In the genomic region with DNA sequence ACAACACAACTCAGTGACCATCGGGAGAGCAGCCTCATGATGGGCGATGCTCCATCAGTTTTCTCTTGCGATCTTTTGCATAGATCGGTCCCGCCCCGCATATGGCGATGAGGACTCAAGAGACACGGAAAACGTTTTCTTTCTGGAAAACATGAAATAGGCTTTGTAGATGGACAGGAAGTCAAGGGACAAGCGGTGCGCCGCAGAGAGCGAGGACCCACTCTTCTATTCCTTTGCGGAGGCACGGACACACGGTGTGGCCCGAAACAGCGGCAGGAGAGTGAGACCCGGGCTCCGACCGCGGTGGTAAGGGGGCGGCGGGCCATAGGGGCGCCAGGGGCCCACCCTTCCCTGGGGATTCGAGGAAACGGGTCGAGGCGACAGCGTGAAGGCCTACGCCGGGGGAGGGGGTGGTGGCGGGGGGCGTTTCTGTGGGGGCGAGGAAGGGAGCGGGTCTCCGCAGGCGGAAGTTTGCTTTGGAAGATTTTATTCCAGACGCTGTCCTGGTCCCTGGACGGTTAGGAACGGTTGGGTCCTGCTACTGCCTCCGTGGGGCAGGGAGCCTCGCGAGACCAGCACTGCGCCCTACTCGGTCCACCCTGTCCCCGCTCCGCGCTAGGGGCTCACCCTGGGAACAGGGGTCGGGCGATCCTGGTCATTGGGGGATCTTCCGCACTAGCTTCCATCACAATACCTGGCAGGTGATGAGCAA, we compare ENCODE assay signal across 1 cellular context.
TF ChIP-seq lines count a peak whose summit lies in the region.

No MANE protein-coding gene starts in this region.

TF ChIP-seq in HepG2, 621 proteins besides CTCF, POLR2A, EP300 and RAD21 (continued from another document):
- TF ChIP-seq, protein P1, sequence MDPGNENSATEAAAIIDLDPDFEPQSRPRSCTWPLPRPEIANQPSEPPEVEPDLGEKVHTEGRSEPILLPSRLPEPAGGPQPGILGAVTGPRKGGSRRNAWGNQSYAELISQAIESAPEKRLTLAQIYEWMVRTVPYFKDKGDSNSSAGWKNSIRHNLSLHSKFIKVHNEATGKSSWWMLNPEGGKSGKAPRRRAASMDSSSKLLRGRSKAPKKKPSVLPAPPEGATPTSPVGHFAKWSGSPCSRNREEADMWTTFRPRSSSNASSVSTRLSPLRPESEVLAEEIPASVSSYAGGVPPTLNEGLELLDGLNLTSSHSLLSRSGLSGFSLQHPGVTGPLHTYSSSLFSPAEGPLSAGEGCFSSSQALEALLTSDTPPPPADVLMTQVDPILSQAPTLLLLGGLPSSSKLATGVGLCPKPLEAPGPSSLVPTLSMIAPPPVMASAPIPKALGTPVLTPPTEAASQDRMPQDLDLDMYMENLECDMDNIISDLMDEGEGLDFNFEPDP (CRISPR knock-in tag; conservative IDR thresholded peaks at IDR 0.05): 0 out of 2 replicates have a peak, but pooled peaks have one; percentile 62
- peak; percentile 37; the same call in 1 of the 2 replicates for TF ChIP-seq ZNF619 (CRISPR knock-in tag; IDR thresholded peaks at IDR 0.05)
- 0 out of 2 replicates have a peak, but pooled peaks have one; percentile 14 for TF ChIP-seq ZNF547 (CRISPR knock-in tag; IDR thresholded peaks at IDR 0.05)
- 0 out of 2 replicates have a peak, but pooled peaks have one; percentile 30 for TF ChIP-seq ZNF784 (CRISPR knock-in tag; IDR thresholded peaks at IDR 0.05; ENCODE audit: borderline replicate concordance)
- TF ChIP-seq ZNF530 (CRISPR knock-in tag; IDR thresholded peaks at IDR 0.05; ENCODE audit: low read depth): no peak
- TF ChIP-seq EZH2 (conservative IDR thresholded peaks at IDR 0.05; ENCODE audit: low read depth, low read length): no peak
- TF ChIP-seq ZBTB34 (CRISPR knock-in tag; IDR thresholded peaks at IDR 0.05): no peak
- TF ChIP-seq ZFP36 (IDR thresholded peaks at IDR 0.05; ENCODE audit: borderline replicate concordance, low read depth, low read length, partially characterized antibody): no peak
- no peak for TF ChIP-seq MTF2 (CRISPR knock-in tag; IDR thresholded peaks at IDR 0.05; ENCODE audit: borderline replicate concordance)
- no peak for TF ChIP-seq CCDC6 (CRISPR knock-in tag; IDR thresholded peaks at IDR 0.05)
- TF ChIP-seq KLF6 (CRISPR knock-in tag; IDR thresholded peaks at IDR 0.05): no peak
- TF ChIP-seq RCOR2 (CRISPR knock-in tag; IDR thresholded peaks at IDR 0.05): no peak
- TF ChIP-seq ZNF792 (CRISPR knock-in tag; IDR thresholded peaks at IDR 0.05): no peak
- TF ChIP-seq, protein P2, sequence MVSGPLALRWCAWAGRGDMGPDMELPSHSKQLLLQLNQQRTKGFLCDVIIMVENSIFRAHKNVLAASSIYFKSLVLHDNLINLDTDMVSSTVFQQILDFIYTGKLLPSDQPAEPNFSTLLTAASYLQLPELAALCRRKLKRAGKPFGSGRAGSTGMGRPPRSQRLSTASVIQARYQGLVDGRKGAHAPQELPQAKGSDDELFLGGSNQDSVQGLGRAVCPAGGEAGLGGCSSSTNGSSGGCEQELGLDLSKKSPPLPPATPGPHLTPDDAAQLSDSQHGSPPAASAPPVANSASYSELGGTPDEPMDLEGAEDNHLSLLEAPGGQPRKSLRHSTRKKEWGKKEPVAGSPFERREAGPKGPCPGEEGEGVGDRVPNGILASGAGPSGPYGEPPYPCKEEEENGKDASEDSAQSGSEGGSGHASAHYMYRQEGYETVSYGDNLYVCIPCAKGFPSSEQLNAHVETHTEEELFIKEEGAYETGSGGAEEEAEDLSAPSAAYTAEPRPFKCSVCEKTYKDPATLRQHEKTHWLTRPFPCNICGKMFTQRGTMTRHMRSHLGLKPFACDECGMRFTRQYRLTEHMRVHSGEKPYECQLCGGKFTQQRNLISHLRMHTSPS (CRISPR knock-in tag; IDR thresholded peaks at IDR 0.05; ENCODE audit: low read depth): no peak
- no peak for TF ChIP-seq ZNF367 (CRISPR knock-in tag; IDR thresholded peaks at IDR 0.05; ENCODE audit: borderline replicate concordance)
- TF ChIP-seq KDM5A (IDR thresholded peaks at IDR 0.05; ENCODE audit: borderline replicate concordance, low read length): peak; percentile 55; the same call in 1 of the 2 replicates
- no peak for TF ChIP-seq PREB (CRISPR knock-in tag; IDR thresholded peaks at IDR 0.05)
- TF ChIP-seq, protein P3, sequence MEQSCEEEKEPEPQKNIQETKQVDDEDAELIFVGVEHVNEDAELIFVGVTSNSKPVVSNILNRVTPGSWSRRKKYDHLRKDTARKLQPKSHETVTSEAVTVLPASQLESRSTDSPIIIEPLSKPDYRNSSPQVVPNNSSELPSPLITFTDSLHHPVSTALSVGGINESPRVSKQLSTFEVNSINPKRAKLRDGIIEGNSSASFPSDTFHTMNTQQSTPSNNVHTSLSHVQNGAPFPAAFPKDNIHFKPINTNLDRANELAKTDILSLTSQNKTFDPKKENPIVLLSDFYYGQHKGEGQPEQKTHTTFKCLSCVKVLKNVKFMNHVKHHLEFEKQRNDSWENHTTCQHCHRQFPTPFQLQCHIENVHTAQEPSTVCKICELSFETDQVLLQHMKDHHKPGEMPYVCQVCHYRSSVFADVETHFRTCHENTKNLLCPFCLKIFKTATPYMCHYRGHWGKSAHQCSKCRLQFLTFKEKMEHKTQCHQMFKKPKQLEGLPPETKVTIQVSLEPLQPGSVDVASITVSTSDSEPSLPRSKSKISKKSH (CRISPR knock-in tag; IDR thresholded peaks at IDR 0.05; ENCODE audit: borderline replicate concordance): no peak
- TF ChIP-seq NRL (CRISPR knock-in tag; IDR thresholded peaks at IDR 0.05; ENCODE audit: borderline replicate concordance): no peak
- TF ChIP-seq GLI4 (CRISPR knock-in tag; IDR thresholded peaks at IDR 0.05; ENCODE audit: borderline replicate concordance): no peak
